Comparison of ENCODE assay signal across 12 cellular contexts in genomic region chr14:81268016-81268416, GRCh38. TPM values are rescaled to one million over a fixed set of nuclear protein-coding genes. Genes with fewer than 3 reads are reported as not detected.
DNase-seq lines count a peak whose midpoint lies in the region; ATAC-seq and TF ChIP-seq lines count a peak whose summit lies in the region.
"Had no signal": no experiment of that assay in that cellular context is flagged by ENCODE, and none has a peak within 500 bp of the region (broad histone marks: within the 10 kb centered on the region; RNA-seq: fewer than 3 reads in every experiment).

No MANE protein-coding gene starts in this region.

- intact Hi-C loops in mammary epithelial cell (cut with micrococcal nuclease) (loop anchor here (2.0 to 5.0 kb wide), 6 partner anchors 44 to 316 kb away; partner anchors contain the start of gene STON2), MCF 10A (cut with micrococcal nuclease) (loop anchor here (5.0 kb wide), 1 partner anchor 46 kb away; the partner anchor contains the start of gene GTF2A1), PC-3 (cut with micrococcal nuclease) (loop anchor here (2.0 kb wide), 2 partner anchors 35 to 115 kb away; no protein-coding TSS in a partner anchor)
- intact Hi-C loops in activated T-helper 2 cell treated with anti-CD3 and anti-CD28 coated beads, Interferon-gamma antibody, Interleukin-2, Interleukin-4, amounts not matched to agents 10 μg/mL and 5 μg/mL and 100 μg/mL, durations not matched to agents 14 hours and 24 hours and 36 hours (cut with micrococcal nuclease) = no loop called here

- no peaks in the 10 kb centered on the region for H3K9me2 ChIP-seq in PC-3 (replicated peaks; ENCODE audit: low read length)

- peaks cover 17% of the 10 kb centered on the region for H3K4me1 Mint-ChIP-seq in MCF 10A (ENCODE audit: insufficient read depth, unreplicated experiment)
- H3K4me1 Mint-ChIP-seq in type B pancreatic cell (ENCODE audit: unreplicated experiment) = peaks cover 31% of the 10 kb centered on the region
- peaks cover 13% of the 10 kb centered on the region for H3K4me1 Mint-ChIP-seq in activated T-helper 2 cell treated with anti-CD3 and anti-CD28 coated beads, Interferon-gamma antibody, Interleukin-2, Interleukin-4, amounts not matched to agents 10 μg/mL and 5 μg/mL and 100 μg/mL, durations not matched to agents 14 hours and 24 hours and 36 hours (ENCODE audit: low read depth)

- in situ Hi-C loops in mammary epithelial cell (cut with MboI; ENCODE audit: low sequenced_read_pairs in 2 of 2) = no loop called here

- H3K4me3 Mint-ChIP-seq in MCF 10A (ENCODE audit: unreplicated experiment) (no peak overlapping the region), type B pancreatic cell (no peak overlapping the region)
- no peak overlapping the region for H3K4me3 Mint-ChIP-seq in activated T-helper 2 cell treated with anti-CD3 and anti-CD28 coated beads, Interferon-gamma antibody, Interleukin-2, Interleukin-4, amounts not matched to agents 10 μg/mL and 5 μg/mL and 100 μg/mL, durations not matched to agents 14 hours and 24 hours and 36 hours (ENCODE audit: low read depth)
- H3K4me3 Mint-ChIP-seq: activated naive CD8-positive, alpha-beta T cell had no signal

- H3K36me3 Mint-ChIP-seq in MCF 10A (ENCODE audit: insufficient read depth, unreplicated experiment) = peaks cover 42% of the 10 kb centered on the region
- H3K36me3 Mint-ChIP-seq in type B pancreatic cell = peaks cover 11% of the 10 kb centered on the region
- no peaks in the 10 kb centered on the region for H3K36me3 Mint-ChIP-seq in activated T-helper 2 cell treated with anti-CD3 and anti-CD28 coated beads, Interferon-gamma antibody, Interleukin-2, Interleukin-4, amounts not matched to agents 10 μg/mL and 5 μg/mL and 100 μg/mL, durations not matched to agents 14 hours and 24 hours and 36 hours (ENCODE audit: low read depth)
- H3K36me3 Mint-ChIP-seq: activated naive CD8-positive, alpha-beta T cell had no signal

- no peak overlapping the region for H3K9ac ChIP-seq in mammary epithelial cell (ENCODE audit: insufficient read depth, low read length)
- H3K9ac ChIP-seq in PC-3 (ENCODE audit: low read length) = no peak overlapping the region

- TF ChIP-seq CTCF in mammary epithelial cell (conservative IDR thresholded peaks at IDR 0.05 in 1 of 2, IDR thresholded peaks at IDR 0.05 in 1 of 2; ENCODE audit: extremely low read depth in 1 of 2, insufficient read depth in 1 of 2, low read depth in 1 of 2, low read length in 2 of 2) = no peak
- no peak for TF ChIP-seq CTCF in MCF 10A (IDR thresholded peaks at IDR 0.05; ENCODE audit: unreplicated experiment)
- peak; percentile 15; the same call in 1 of the 2 replicates for TF ChIP-seq CTCF in PC-3 (conservative IDR thresholded peaks at IDR 0.05; ENCODE audit: low read depth, low read length)
- peak; percentile 24 for TF ChIP-seq CTCF in type B pancreatic cell (conservative IDR thresholded peaks at IDR 0.05)

- H3K9me3 Mint-ChIP-seq in MCF 10A (ENCODE audit: unreplicated experiment) = no peaks in the 10 kb centered on the region
- H3K9me3 Mint-ChIP-seq in type B pancreatic cell = no peaks in the 10 kb centered on the region
- no peaks in the 10 kb centered on the region for H3K9me3 Mint-ChIP-seq in activated T-helper 2 cell treated with anti-CD3 and anti-CD28 coated beads, Interferon-gamma antibody, Interleukin-2, Interleukin-4, amounts not matched to agents 10 μg/mL and 5 μg/mL and 100 μg/mL, durations not matched to agents 14 hours and 24 hours and 36 hours

- CTCF ChIA-PET in mammary epithelial cell (lab: Charles Lee; ENCODE audit: low non-redundant PET) = interaction anchor here (0.5 to 0.7 kb wide), 3 partner anchors 10 to 209 kb away, joined by 3 read pairs; no protein-coding TSS in a partner anchor
- CTCF ChIA-PET in MCF 10A (lab: Yijun Ruan, JAX) = interaction anchor here (0.7 to 17.3 kb wide), 12 partner anchors 10 to 271 kb away, joined by 3 to 432 read pairs (median 8); no protein-coding TSS in a partner anchor
- CTCF ChIA-PET in PC-3 (lab: Charles Lee) = interaction anchor here (0.7 to 2.5 kb wide), 3 partner anchors 115 to 197 kb away, joined by 3 to 35 read pairs (median 7); no protein-coding TSS in a partner anchor

- H3F3A ChIP-seq in PC-3 (ENCODE audit: low read length, unreplicated experiment) = no peaks in the 10 kb centered on the region

- DNase-seq in mammary epithelial cell (peak; percentile 52), MCF 10A (ENCODE audit: unreplicated experiment) (no peak), PC-3 (peak; percentile 77), type B pancreatic cell (ENCODE audit: extremely low spot score, unreplicated experiment) (no peak), mesenteric fat pad (ENCODE audit: low spot score) (no peak)
- no peak for DNase-seq in activated T-helper 2 cell treated with anti-CD3 and anti-CD28 coated beads, Interferon-gamma antibody, Interleukin-2, Interleukin-4, amounts not matched to agents 10 μg/mL and 5 μg/mL and 100 μg/mL, durations not matched to agents 14 hours and 24 hours and 36 hours (ENCODE audit: low spot score)
- DNase-seq: retina, WERI-Rb-1 had no signal

- H3K27me3 ChIP-seq in mammary epithelial cell (ENCODE audit: insufficient read depth, low read length) (no peaks in the 10 kb centered on the region), PC-3 (ENCODE audit: low read length) (no peaks in the 10 kb centered on the region)

- H4K20me1 ChIP-seq in mammary epithelial cell (ENCODE audit: insufficient read depth, low read length) = no peaks in the 10 kb centered on the region
- no peaks in the 10 kb centered on the region for H4K20me1 ChIP-seq in PC-3 (ENCODE audit: low read length)

- H3K27ac Mint-ChIP-seq in MCF 10A (ENCODE audit: low read depth, unreplicated experiment) (no peak overlapping the region), type B pancreatic cell (peak overlapping the region; percentile 78)
- no peak overlapping the region for H3K27ac Mint-ChIP-seq in activated T-helper 2 cell treated with anti-CD3 and anti-CD28 coated beads, Interferon-gamma antibody, Interleukin-2, Interleukin-4, amounts not matched to agents 10 μg/mL and 5 μg/mL and 100 μg/mL, durations not matched to agents 14 hours and 24 hours and 36 hours
- H3K27ac Mint-ChIP-seq: activated naive CD8-positive, alpha-beta T cell had no signal

- 68% methylated on average over 3 of the region's 3 CpGs for WGBS in mammary epithelial cell (ENCODE audit: low coverage, missing lambda C conversion rate)

- H3K4me3 ChIP-seq in mammary epithelial cell (replicated peaks in 1 of 3; ENCODE audit: insufficient read depth in 1 of 3, low read depth in 2 of 3, low read length in 3 of 3) (no peak overlapping the region), PC-3 (ENCODE audit: low read length) (no peak overlapping the region)

- dilution Hi-C loops in mammary epithelial cell (cut with HindIII; ENCODE audit: low sequenced_read_pairs) = no loop called here

- peaks cover 10% of the 10 kb centered on the region for H3K36me3 ChIP-seq in mammary epithelial cell (ENCODE audit: insufficient read depth, low read length)
- no peaks in the 10 kb centered on the region for H3K36me3 ChIP-seq in PC-3 (ENCODE audit: low read depth, low read length)

- H3K27ac ChIP-seq in mammary epithelial cell (ENCODE audit: insufficient read depth, low read depth, low read length) (no peak overlapping the region), PC-3 (ENCODE audit: low read length) (peak overlapping the region; percentile 39)
- H3K27ac ChIP-seq: C4-2B, WERI-Rb-1 had no signal

- H3K4me2 ChIP-seq in mammary epithelial cell (ENCODE audit: insufficient read depth, low read depth, low read length) (no peak overlapping the region), PC-3 (ENCODE audit: low read length) (peak overlapping the region; percentile 25)

- H3K4me1 ChIP-seq in mammary epithelial cell (ENCODE audit: insufficient read depth, low read length) (peaks cover 14% of the 10 kb centered on the region), PC-3 (ENCODE audit: insufficient read depth, low read length) (peaks cover 26% of the 10 kb centered on the region)

- H2AFZ ChIP-seq in mammary epithelial cell (ENCODE audit: low read depth, low read length) = no peak overlapping the region
- H2AFZ ChIP-seq in PC-3 (ENCODE audit: low read length) = peak overlapping the region; percentile 64

- peaks cover 39% of the 10 kb centered on the region for H3K79me2 ChIP-seq in mammary epithelial cell (ENCODE audit: insufficient read depth, low read length)
- no peaks in the 10 kb centered on the region for H3K79me2 ChIP-seq in PC-3 (ENCODE audit: low read length)

- BruUV-seq in mammary epithelial cell (replicated peaks; lab: Mats Ljungman, UMichigan) (no TSS peak), MCF 10A (replicated peaks; lab: Mats Ljungman, UMichigan) (no TSS peak), PC-3 (replicated peaks; lab: Mats Ljungman, UMichigan) (no TSS peak)

- POLR2A ChIA-PET in MCF 10A (lab: Yijun Ruan, JAX) = interaction anchor here (0.7 to 3.6 kb wide), 4 partner anchors 10 to 188 kb away, joined by 3 to 33 read pairs (median 6); partner anchors contain the start of gene GTF2A1
- POLR2A ChIA-PET in PC-3 (lab: Charles Lee; ENCODE audit: unreplicated experiment) = interaction anchor here (0.8 kb wide), 1 partner anchor 186 kb away, joined by 7 read pairs; no protein-coding TSS in a partner anchor

- H3K9me3 ChIP-seq in mammary epithelial cell (replicated peaks; ENCODE audit: insufficient read depth, low read length) = no peaks in the 10 kb centered on the region
- H3K9me3 ChIP-seq in PC-3 (ENCODE audit: low read length) = no peaks in the 10 kb centered on the region

- ATAC-seq in PC-3 (peak; percentile 85), esophagus mucosa (peak; percentile 85), HG02973 (IDR thresholded peaks at IDR 0.05; ENCODE audit: unreplicated experiment) (no peak)

- no peaks in the 10 kb centered on the region for H3K27me3 Mint-ChIP-seq in MCF 10A (ENCODE audit: insufficient read depth, unreplicated experiment)
- no peaks in the 10 kb centered on the region for H3K27me3 Mint-ChIP-seq in type B pancreatic cell
- peaks cover 21% of the 10 kb centered on the region for H3K27me3 Mint-ChIP-seq in activated T-helper 2 cell treated with anti-CD3 and anti-CD28 coated beads, Interferon-gamma antibody, Interleukin-2, Interleukin-4, amounts not matched to agents 10 μg/mL and 5 μg/mL and 100 μg/mL, durations not matched to agents 14 hours and 24 hours and 36 hours (ENCODE audit: low read depth)

RNA-seq across cellular contexts. Expression of gene GTF2A1, which starts 47.3 kb away (rescaled TPM):
- 10 to 100 TPM; 26.3 to 30.9 TPM for total RNA-seq in mammary epithelial cell
- 16.2 TPM for polyA plus RNA-seq in mammary epithelial cell
- 40.6 TPM for polyA minus RNA-seq in mammary epithelial cell
- total RNA-seq in MCF 10A (2022) = 35.0 and 49.4 TPM in 2 replicates
- total RNA-seq in PC-3 (2014; rRNA removed) = 20.7 and 24.4 TPM in 2 replicates
- 21.7 TPM for total RNA-seq in esophagus mucosa
- total RNA-seq in type B pancreatic cell (ENCODE audit: low replicate concordance) = 31.4 and 40.9 TPM in 2 replicates
- total RNA-seq in mesenteric fat pad = 24.7 TPM
- total RNA-seq in activated T-helper 2 cell treated with anti-CD3 and anti-CD28 coated beads, Interferon-gamma antibody, Interleukin-2, Interleukin-4, amounts not matched to agents 10 μg/mL and 5 μg/mL and 100 μg/mL, durations not matched to agents 14 hours and 24 hours and 36 hours = 41.2 and 45.1 TPM in 2 replicates

Comparison
In these comparisons a context has a peak if more than half of its experiments do, and no peak if none do; other contexts are left out.
1. DNase-seq: peak in mammary epithelial cell (single experiment) and PC-3 (single experiment); none in MCF 10A (single experiment), type B pancreatic cell (single experiment), mesenteric fat pad (single experiment) and activated T-helper 2 cell treated with anti-CD3 and anti-CD28 coated beads, Interferon-gamma antibody, Interleukin-2, Interleukin-4, amounts not matched to agents 10 μg/mL and 5 μg/mL and 100 μg/mL, durations not matched to agents 14 hours and 24 hours and 36 hours (single experiment).
2. CTCF ChIP-seq: peak in PC-3 (single experiment) and type B pancreatic cell (single experiment); none in mammary epithelial cell (0 of 2) and MCF 10A (single experiment).